In genomic region chr17:41835800-41836549, GRCh38 we compare ENCODE assay signal across 8 cellular contexts. TPM values are rescaled to one million over a fixed set of nuclear protein-coding genes. Genes with fewer than 3 reads are reported as not detected.
A peak's percentile ranks its signal among the peaks of the same experiment; 100 is the strongest.
DNase-seq lines count a peak whose midpoint lies in the region; TF ChIP-seq lines count a peak whose summit lies in the region.

TSS of gene NT5C3B (minus strand) at chr17:41836232. CDS start at chr17:41836193, 39 bp downstream.

- H3K27me3 ChIP-seq in CD8-positive, alpha-beta memory T cell (ENCODE audit: insufficient read depth, low read length, poor library complexity, severe bottlenecking), result no peaks in the 10 kb centered on the region
- no peaks in the 10 kb centered on the region for H3K27me3 ChIP-seq in GM23248 (replicated peaks; ENCODE audit: insufficient read depth)
- no peaks in the 10 kb centered on the region for H3K27me3 ChIP-seq in mucosa of stomach (ENCODE audit: control insufficient read depth, insufficient read depth, low read length)

- H3F3A ChIP-seq in GM23248 (ENCODE audit: insufficient read depth), result no peaks in the 10 kb centered on the region

- no peaks in the 10 kb centered on the region for H4K20me1 ChIP-seq in GM23248 (ENCODE audit: insufficient read depth)

- H3K9me3 ChIP-seq in CD8-positive, alpha-beta memory T cell (ENCODE audit: low read length), result no peaks in the 10 kb centered on the region
- no peaks in the 10 kb centered on the region for H3K9me3 ChIP-seq in GM23248 (ENCODE audit: low read depth)
- no peaks in the 10 kb centered on the region for H3K9me3 ChIP-seq in mucosa of stomach (ENCODE audit: control insufficient read depth, low read length)

- H3K27ac ChIP-seq in CD8-positive, alpha-beta memory T cell (ENCODE audit: low read depth, low read length), result peak within 1 kb of the TSS; percentile 43
- no peak within 1 kb of the TSS for H3K27ac ChIP-seq in GM23248

- peaks cover 0 to 3% of the 10 kb centered on the region in 2 donors for H3K27me3 Mint-ChIP-seq in CD8-positive, alpha-beta memory T cell

- H3K9ac ChIP-seq in GM23248 (peak within 1 kb of the TSS; percentile 82), mucosa of stomach (ENCODE audit: low read length) (peak within 1 kb of the TSS; percentile 80)

- peak within 1 kb of the TSS; percentile 56 for H3K4me3 ChIP-seq in CD8-positive, alpha-beta memory T cell (ENCODE audit: low read length)
- H3K4me3 ChIP-seq in GM23248 (peak within 1 kb of the TSS; percentile 80), epithelial cell of esophagus (ENCODE audit: low read length) (peak within 1 kb of the TSS; percentile 66), mucosa of stomach (ENCODE audit: low read length) (peak within 1 kb of the TSS; percentile 25)

- peaks cover 17% of the 10 kb centered on the region for H3K4me1 ChIP-seq in CD8-positive, alpha-beta memory T cell (ENCODE audit: insufficient read depth, low read length)
- H3K4me1 ChIP-seq in GM23248 (ENCODE audit: insufficient read depth) (0 out of 2 replicates have a peak, but pooled peaks cover 5% of the 10 kb centered on the region), mucosa of stomach (ENCODE audit: control insufficient read depth, insufficient read depth, low read length) (peaks cover 5% of the 10 kb centered on the region)

- POLR2A ChIA-PET in CD8-positive, alpha-beta memory T cell (lab: Charles Lee), result interaction anchor here (0.6 to 1.1 kb wide), 2 partner anchors 9 to 37 kb away, joined by 3 read pairs; no protein-coding TSS in a partner anchor

- H3K4me1 Mint-ChIP-seq in CD8-positive, alpha-beta memory T cell, result peaks cover 11 to 23% (median 13%) of the 10 kb centered on the region in 3 donors

- DNase-seq in CD8-positive, alpha-beta memory T cell, result peak; percentile 31 to 74 (median 54)
- peak; percentile 68 for DNase-seq in GM23248
- DNase-seq in NCI-H510A treated with DMSO at 0.1 percent for 48 hours (lab: John Stamatoyannopoulos, UW), result peak; percentile 63
- DNase-seq in activated CD8-positive, alpha-beta memory T cell treated with anti-CD3 and anti-CD28 coated beads, Interleukin-2, amount 50 U/mL, for 48 hours, result peak; percentile 80
- DNase-seq in epithelial cell of esophagus (ENCODE audit: low read depth), result peak; percentile 26
- DNase-seq in stimulated activated CD8-positive, alpha-beta memory T cell treated with anti-CD3 and anti-CD28 coated beads, Interleukin-4, amount 100 ng/mL, for 48 hours, result peak; percentile 73
- no peak for DNase-seq in NOMO-1 (lab: John Stamatoyannopoulos, UW; ENCODE audit: unreplicated experiment in 2 of 2)

- peaks cover 16% of the 10 kb centered on the region for H3K79me2 ChIP-seq in GM23248 (ENCODE audit: insufficient read depth)

- H3K27ac Mint-ChIP-seq in CD8-positive, alpha-beta memory T cell, result peak within 1 kb of the TSS in 7 of 8 donors; percentile 21 to 91 (median 78)

- H3K36me3 Mint-ChIP-seq in CD8-positive, alpha-beta memory T cell, result peaks cover 0 to 21% (median 5%) of the 10 kb centered on the region in 3 donors

- H3K36me3 ChIP-seq in CD8-positive, alpha-beta memory T cell (ENCODE audit: insufficient read depth, low read length), result no peaks in the 10 kb centered on the region
- H3K36me3 ChIP-seq in GM23248 (ENCODE audit: low read depth) (no peaks in the 10 kb centered on the region; the same call in 1 of the 2 replicates), mucosa of stomach (ENCODE audit: control insufficient read depth, insufficient read depth, low read length) (no peaks in the 10 kb centered on the region)

- no peak for TF ChIP-seq CTCF in epithelial cell of esophagus (IDR thresholded peaks at IDR 0.05; ENCODE audit: insufficient read depth, low read depth, low read length, missing control alignments)

- peak within 1 kb of the TSS; percentile 93 for H2AFZ ChIP-seq in GM23248

- H3K9me3 Mint-ChIP-seq in CD8-positive, alpha-beta memory T cell, result no peaks in the 10 kb centered on the region

- in situ Hi-C loops in GM23248 (cut with MboI), result no loop called here

- CTCF ChIA-PET in CD8-positive, alpha-beta memory T cell (lab: Charles Lee), result no interaction called here

- 1% methylated on average over 59 to 72 of the region's 72 CpGs for WGBS in GM23248 (ENCODE audit: low coverage in 1 of 2, low lambda C conversion rate in 2 of 2, missing lambda C conversion rate in 2 of 2), 2 experiments

- no peaks in the 10 kb centered on the region for H3K9me2 ChIP-seq in GM23248 (ENCODE audit: insufficient read depth)

- peak within 1 kb of the TSS; percentile 85 to 92 (median 88) for H3K4me3 Mint-ChIP-seq in CD8-positive, alpha-beta memory T cell

- peak within 1 kb of the TSS; percentile 82 for H3K4me2 ChIP-seq in GM23248 (ENCODE audit: unreplicated experiment)

RNA-seq across cellular contexts. Expression of gene NT5C3B, which starts in this region (rescaled TPM):
- total RNA-seq in CD8-positive, alpha-beta memory T cell, result 10 to 100 TPM; 48.5 to 50.2 TPM
- 45.0 TPM for polyA plus RNA-seq in CD8-positive, alpha-beta memory T cell
- 61.7 and 69.8 TPM in 2 replicates for total RNA-seq in GM23248 (2014; rRNA removed; shearing (Covaris generic))
- polyA plus RNA-seq in GM23248 (2016; fragmentation: Nextera tagmentation; extraction: Ambion mirVana), result 59.3 and 69.6 TPM in 2 replicates

Comparison
In these comparisons a context has a peak if more than half of its experiments do, and no peak if none do; other contexts are left out.
1. DNase-seq: peak in CD8-positive, alpha-beta memory T cell (5 of 5), GM23248 (single experiment), NCI-H510A treated with DMSO at 0.1 percent for 48 hours (single experiment), activated CD8-positive, alpha-beta memory T cell treated with anti-CD3 and anti-CD28 coated beads, Interleukin-2, amount 50 U/mL, for 48 hours (single experiment), epithelial cell of esophagus (single experiment) and stimulated activated CD8-positive, alpha-beta memory T cell treated with anti-CD3 and anti-CD28 coated beads, Interleukin-4, amount 100 ng/mL, for 48 hours (single experiment); none in NOMO-1 (0 of 2).
2. H3K4me3 ChIP-seq: peak in every context shown above with its lines; median percentile 80 in GM23248; 66 in epithelial cell of esophagus; 56 in CD8-positive, alpha-beta memory T cell; 25 in mucosa of stomach.